ENCODE assay signal across 8 cellular contexts in the genomic region with DNA sequence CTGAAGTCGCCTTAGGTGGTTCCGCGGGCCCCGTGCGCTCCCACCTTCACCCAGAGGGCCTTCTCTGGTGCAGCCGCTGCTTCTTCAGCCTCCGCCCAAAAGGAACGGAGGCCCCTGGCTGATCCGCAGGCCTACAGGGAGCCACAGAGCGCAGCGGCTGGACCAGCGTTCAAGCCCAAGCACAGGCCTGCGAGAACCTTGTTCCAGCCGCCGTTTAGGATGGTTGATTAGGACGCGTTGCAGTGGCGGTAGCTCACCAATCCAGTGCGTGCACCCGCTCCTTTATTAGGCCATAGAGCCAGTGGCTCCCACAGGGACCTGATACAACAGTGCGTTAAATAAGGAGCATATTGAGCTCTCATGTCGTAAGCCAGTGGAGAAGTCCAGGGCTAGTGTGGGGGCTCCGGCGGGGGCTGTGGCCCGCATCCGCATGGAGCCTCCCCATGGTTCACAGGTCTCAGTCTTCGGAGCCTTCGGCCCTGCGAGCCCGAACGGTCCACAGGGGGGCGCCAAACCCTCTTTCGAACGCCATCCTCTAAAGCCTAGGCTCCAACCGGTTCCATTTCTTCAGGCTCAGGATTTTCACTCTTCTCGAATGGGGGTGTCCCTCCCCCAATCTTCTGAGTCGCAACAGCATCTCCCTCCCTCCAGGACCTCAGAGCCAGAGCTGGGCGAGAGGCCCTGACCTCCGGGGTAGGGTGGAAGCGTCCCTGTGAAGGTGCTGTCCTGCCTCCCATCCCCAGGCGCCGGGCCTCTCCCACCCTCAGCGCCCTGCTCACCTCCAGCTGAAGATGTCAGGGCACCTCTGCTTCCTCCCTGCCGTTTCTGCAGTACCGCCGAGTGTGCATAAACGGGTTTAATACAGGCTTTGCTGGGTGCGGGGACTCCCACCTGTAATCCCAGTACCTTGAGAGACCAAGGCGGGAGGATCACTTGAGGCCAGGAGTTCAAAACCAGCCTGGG.
A peak's percentile ranks its signal among the peaks of the same experiment; 100 is the strongest.
DNase-seq lines count a peak whose midpoint lies in the region; TF ChIP-seq lines count a peak whose summit lies in the region.
"Not testable (repeated sequence)": the region's sequence is repeated elsewhere in the genome, so short reads cannot be mapped to it uniquely, and the experiment has no call there.

No MANE protein-coding gene starts in this region.

- DNase-seq in CD1c-positive myeloid dendritic cell (ENCODE audit: extremely low spot score) = peak; percentile 71
- DNase-seq in HEK293T (ENCODE audit: extremely low spot score) = peak; percentile 55
- DNase-seq in NCI-H69 (lab: John Stamatoyannopoulos, UW) = peak; percentile 64
- peak; percentile 57 for DNase-seq in activated CD4-positive, CD25-positive, alpha-beta regulatory T cell treated with anti-CD3 and anti-CD28 coated beads, Interleukin-2, amount 50 U/mL, for 16 hours (ENCODE audit: low read depth, low spot score)
- peak; percentile 24 for DNase-seq in amniotic epithelial cell (ENCODE audit: low read depth)
- peak; percentile 35 for DNase-seq in globus pallidus (ENCODE audit: low spot score)
- DNase-seq in stimulated activated CD8-positive, alpha-beta memory T cell treated with anti-CD3 and anti-CD28 coated beads, Interleukin-15, amount 100 ng/mL, for 48 hours (ENCODE audit: low read depth in 2 of 2) = peak; percentile 38 to 50

- not testable (repeated sequence) for H3K4me3 Mint-ChIP-seq in nephron

- TF ChIP-seq CTCF in nephron (IDR thresholded peaks at IDR 0.05; ENCODE audit: unreplicated experiment in 3 of 3) = peak; percentile 37 to 50 (median 49)

- CTCF ChIA-PET in HEK293T (lab: Yijun Ruan, JAX) = interaction anchor here (0.6 kb wide), 1 partner anchor 214 kb away, joined by 3 read pairs; no protein-coding TSS in a partner anchor

- POLR2A ChIA-PET in HEK293T (lab: Yijun Ruan, JAX) = not testable (repeated sequence)

- not testable (repeated sequence) for H3K36me3 Mint-ChIP-seq in nephron (ENCODE audit: low read depth)

- not testable (repeated sequence) for H3K27me3 Mint-ChIP-seq in nephron (ENCODE audit: low read depth)

- not testable (repeated sequence) for H3K4me1 Mint-ChIP-seq in nephron

- H3K9me3 Mint-ChIP-seq in nephron = not testable (repeated sequence)

- not testable (repeated sequence) for H3K27ac Mint-ChIP-seq in nephron

Comparison
In these comparisons a context has a peak if more than half of its experiments do, and no peak if none do; other contexts are left out.
1. Peak in every context shown above with its lines: DNase-seq.